Comparison of ENCODE assay signal across 8 cellular contexts in the genomic region with DNA sequence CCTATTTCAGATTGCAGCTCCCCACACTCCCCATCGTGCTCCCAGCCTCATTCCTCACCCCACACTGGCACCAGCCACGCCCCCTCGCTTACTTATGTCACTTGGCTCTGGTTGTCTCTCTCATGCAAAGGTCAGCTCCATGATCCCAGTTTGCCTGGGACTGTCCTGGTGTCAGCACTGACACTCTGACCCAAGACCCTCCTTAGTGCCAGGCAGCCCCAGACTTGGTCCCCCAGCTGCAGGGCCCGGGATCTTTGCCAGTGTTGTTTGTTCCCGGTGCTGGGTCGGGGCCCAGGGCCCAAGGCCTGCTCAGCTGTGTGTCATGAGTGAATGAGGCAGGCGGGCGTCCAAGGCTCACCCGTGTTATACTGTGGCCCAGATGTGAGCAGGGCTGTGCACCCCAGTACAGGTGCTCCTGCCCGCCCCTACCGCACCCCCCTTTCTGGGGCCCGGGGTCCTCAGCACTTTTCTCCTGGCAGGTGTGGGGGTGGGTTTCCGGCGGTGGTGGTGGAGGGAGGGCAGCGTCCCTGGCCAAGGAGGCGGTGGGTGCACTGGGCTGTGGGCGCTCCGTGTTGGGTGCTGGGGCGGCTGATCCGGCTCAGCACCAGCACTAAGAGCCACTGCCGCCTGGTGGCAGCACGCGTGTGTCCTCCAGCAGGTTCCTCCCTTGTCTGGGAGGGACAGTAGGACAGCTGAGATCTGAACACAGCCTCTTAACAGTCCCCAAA. TPM values are rescaled to one million over a fixed set of nuclear protein-coding genes. Genes with fewer than 3 reads are reported as not detected.
DNase-seq lines count a peak whose midpoint lies in the region; ATAC-seq and TF ChIP-seq lines count a peak whose summit lies in the region.

No MANE protein-coding gene starts in this region.

- no peak overlapping the region for H2AFZ ChIP-seq in MM.1S (ENCODE audit: low read length)

- peak; percentile 71 for TF ChIP-seq CTCF in MM.1S (IDR thresholded peaks at IDR 0.05; ENCODE audit: low read length)

- H3K4me3 ChIP-seq in MM.1S (ENCODE audit: low read length), result no peak overlapping the region

- peak; percentile 96 for ATAC-seq in effector memory CD8-positive, alpha-beta T cell (replicated peaks)
- ATAC-seq in stimulated activated memory B cell treated with anti-CD40 and anti-IgM and Interleukin-4, amounts not matched to agents 10 μg/mL and 1 μg/mL and 100 μg/mL, for 72 hours, result peak; percentile 87
- no peak for ATAC-seq in GM18858 (IDR thresholded peaks at IDR 0.05; ENCODE audit: unreplicated experiment)

- no peak overlapping the region for H3K4me3 Mint-ChIP-seq in effector memory CD8-positive, alpha-beta T cell
- peak overlapping the region; percentile 58 for H3K4me3 Mint-ChIP-seq in stimulated activated memory B cell treated with anti-CD40 and anti-IgM and Interleukin-4, amounts not matched to agents 10 μg/mL and 1 μg/mL and 100 μg/mL, for 72 hours

- H3K4me1 Mint-ChIP-seq in effector memory CD8-positive, alpha-beta T cell (ENCODE audit: low read depth in 2 of 2), result peaks cover 5 to 9% of the 10 kb centered on the region in 2 donors
- peaks cover 28% of the 10 kb centered on the region for H3K4me1 Mint-ChIP-seq in stimulated activated memory B cell treated with anti-CD40 and anti-IgM and Interleukin-4, amounts not matched to agents 10 μg/mL and 1 μg/mL and 100 μg/mL, for 72 hours

- peaks cover 5 to 31% of the 10 kb centered on the region in 2 donors for H3K27me3 Mint-ChIP-seq in effector memory CD8-positive, alpha-beta T cell
- H3K27me3 Mint-ChIP-seq in stimulated activated memory B cell treated with anti-CD40 and anti-IgM and Interleukin-4, amounts not matched to agents 10 μg/mL and 1 μg/mL and 100 μg/mL, for 72 hours, result peaks cover under 1% of the 10 kb centered on the region

- H3K27me3 ChIP-seq in MM.1S (replicated peaks; ENCODE audit: insufficient read depth, low read length), result peaks cover 31% of the 10 kb centered on the region

- H3K36me3 ChIP-seq in MM.1S (replicated peaks; ENCODE audit: insufficient read depth, low read length), result no peaks in the 10 kb centered on the region

- no peaks in the 10 kb centered on the region for H4K20me1 ChIP-seq in MM.1S (ENCODE audit: insufficient read depth, low read length)

- H3K9me3 Mint-ChIP-seq in effector memory CD8-positive, alpha-beta T cell, result peaks cover 0 to 7% of the 10 kb centered on the region in 2 donors
- peaks cover 8% of the 10 kb centered on the region for H3K9me3 Mint-ChIP-seq in stimulated activated memory B cell treated with anti-CD40 and anti-IgM and Interleukin-4, amounts not matched to agents 10 μg/mL and 1 μg/mL and 100 μg/mL, for 72 hours

- no peaks in the 10 kb centered on the region for H3K4me1 ChIP-seq in MM.1S (ENCODE audit: low read length)

- H3K27ac ChIP-seq in MM.1S (ENCODE audit: low read length), result no peak overlapping the region

- H3K9me2 ChIP-seq in MM.1S (replicated peaks; ENCODE audit: insufficient read depth, low read length), result no peaks in the 10 kb centered on the region

- H3K27ac Mint-ChIP-seq in effector memory CD8-positive, alpha-beta T cell, result peak overlapping the region in 1 of 2 donors; percentile 44
- H3K27ac Mint-ChIP-seq in stimulated activated memory B cell treated with anti-CD40 and anti-IgM and Interleukin-4, amounts not matched to agents 10 μg/mL and 1 μg/mL and 100 μg/mL, for 72 hours, result peak overlapping the region; percentile 57

- peaks cover 4% of the 10 kb centered on the region for H3K36me3 Mint-ChIP-seq in effector memory CD8-positive, alpha-beta T cell (ENCODE audit: insufficient read depth)
- peaks cover 7% of the 10 kb centered on the region for H3K36me3 Mint-ChIP-seq in stimulated activated memory B cell treated with anti-CD40 and anti-IgM and Interleukin-4, amounts not matched to agents 10 μg/mL and 1 μg/mL and 100 μg/mL, for 72 hours

- no peak overlapping the region for H3K9ac ChIP-seq in MM.1S (ENCODE audit: low read length)

- H3K9me3 ChIP-seq in MM.1S (replicated peaks; ENCODE audit: insufficient read depth, low read length), result no peaks in the 10 kb centered on the region

- H3K79me2 ChIP-seq in MM.1S (ENCODE audit: low read length), result no peaks in the 10 kb centered on the region

- H3K4me2 ChIP-seq in MM.1S (ENCODE audit: low read depth, low read length), result no peak overlapping the region; the same call in 1 of the 2 replicates

- peak; percentile 54 for DNase-seq in Daoy (ENCODE audit: low read depth)
- DNase-seq in MM.1S, result peak; percentile 64
- peak; percentile 68 to 70 for DNase-seq in activated CD4-positive, alpha-beta T cell treated with anti-CD3 and anti-CD28 coated beads, Interleukin-2, amount 50 U/mL, for 4 hours
- DNase-seq in effector memory CD8-positive, alpha-beta T cell, result peak; percentile 51 to 66 (median 55)
- peak; percentile 90 for DNase-seq in midbrain (lab: John Stamatoyannopoulos, UW)
- no peak for DNase-seq in DMS79 (lab: John Stamatoyannopoulos, UW)

- no peaks in the 10 kb centered on the region for H3F3A ChIP-seq in MM.1S (ENCODE audit: insufficient read depth, low read length)

RNA-seq across cellular contexts. Expression of a gene that starts 19.5 kb away (rescaled TPM):
- total RNA-seq in Daoy (2014; rRNA removed; shearing (Covaris generic)), result not detected in 2 replicates

RNA-seq across cellular contexts. Expression of a gene that starts 32.5 kb away (rescaled TPM):
- 73.1 and 87.7 TPM in 2 replicates for total RNA-seq in Daoy (2014; rRNA removed; shearing (Covaris generic))
